In genomic region chr6:131823276-131823902, GRCh38 we compare ENCODE assay signal across 16 cellular contexts. TPM values are rescaled to one million over a fixed set of nuclear protein-coding genes. Genes with fewer than 3 reads are reported as not detected.
DNase-seq lines count a peak whose midpoint lies in the region; ATAC-seq and TF ChIP-seq lines count a peak whose summit lies in the region.
"Had no signal": no experiment of that assay in that cellular context is flagged by ENCODE, and none has a peak within 500 bp of the region (broad histone marks: within the 10 kb centered on the region; RNA-seq: fewer than 3 reads in every experiment).

No MANE protein-coding gene starts in this region.

- 100% methylated on average over 1 of the region's 3 CpGs; no CpG with 5 or more reads in 1 of the 2 experiments for WGBS in IMR-90 (ENCODE audit: extremely low coverage in 2 of 2, insufficient read length in 1 of 2), 2 experiments
- 68% methylated on average over 3 of the region's 3 CpGs for WGBS in smooth muscle cell (ENCODE audit: low lambda C conversion rate)

- H3K27ac ChIP-seq in IMR-90 (ENCODE audit: insufficient read depth, low read length) (no peak overlapping the region), smooth muscle cell (ENCODE audit: low read depth) (peak overlapping the region; percentile 36), MM.1S (ENCODE audit: low read length) (no peak overlapping the region)
- H3K27ac ChIP-seq: PC-9 had no signal

- H3K9me1 ChIP-seq in IMR-90 (ENCODE audit: insufficient read depth, low read length) = peaks cover 2% of the 10 kb centered on the region; the same call in 1 of the 2 replicates

- no peak overlapping the region for H3K56ac ChIP-seq in IMR-90 (ENCODE audit: extremely low read depth, insufficient read depth, low read length)

- TF ChIP-seq CTCF in IMR-90 (conservative IDR thresholded peaks at IDR 0.05; ENCODE audit: low read depth, low read length) (no peak), fibroblast of villous mesenchyme (IDR thresholded peaks at IDR 0.05; ENCODE audit: insufficient read depth, low read depth, low read length) (no peak), smooth muscle cell (IDR thresholded peaks at IDR 0.05; ENCODE audit: borderline replicate concordance, insufficient read depth, poor library complexity, severe bottlenecking) (no peak), MM.1S (IDR thresholded peaks at IDR 0.05; ENCODE audit: low read length) (no peak)

- H3K4me1 ChIP-seq in IMR-90 (ENCODE audit: control insufficient read depth, insufficient read depth, low read length) (peaks cover 4% of the 10 kb centered on the region), smooth muscle cell (ENCODE audit: low read depth) (peaks cover 5% of the 10 kb centered on the region), MM.1S (ENCODE audit: low read length) (no peaks in the 10 kb centered on the region)
- H3K4me1 ChIP-seq: HAP-1 had no signal

- no peaks in the 10 kb centered on the region for H3K36me3 ChIP-seq in IMR-90 (ENCODE audit: control insufficient read depth, insufficient read depth, low read length)
- no peaks in the 10 kb centered on the region for H3K36me3 ChIP-seq in smooth muscle cell (ENCODE audit: low read depth)
- H3K36me3 ChIP-seq in MM.1S (replicated peaks; ENCODE audit: insufficient read depth, low read length) = no peaks in the 10 kb centered on the region; the same call in 1 of the 2 replicates
- H3K36me3 ChIP-seq: HAP-1 had no signal

- BruUV-seq in IMR-90 (replicated peaks; lab: Mats Ljungman, UMichigan) = no TSS peak

- H3K79me2 ChIP-seq in smooth muscle cell (ENCODE audit: low read depth) = peaks cover 89% of the 10 kb centered on the region
- no peaks in the 10 kb centered on the region for H3K79me2 ChIP-seq in MM.1S (ENCODE audit: low read length)

- no peak for TF ChIP-seq POLR2A in IMR-90 (IDR thresholded peaks at IDR 0.05; ENCODE audit: low read depth, low read length)

- H2BK120ac ChIP-seq in IMR-90 (ENCODE audit: low read depth, low read length) = no peak overlapping the region

- no peak for TF ChIP-seq RAD21 in IMR-90 (IDR thresholded peaks at IDR 0.05; ENCODE audit: low read length)

- no peak overlapping the region for H2BK5ac ChIP-seq in IMR-90 (ENCODE audit: low read depth, low read length, poor library complexity, severe bottlenecking)

- no peak overlapping the region for H2BK15ac ChIP-seq in IMR-90 (ENCODE audit: low read depth, low read length)

- intact Hi-C loops in activated CD4-positive, alpha-beta T cell treated with anti-CD3 and anti-CD28 coated beads, Interleukin-2, amount 10 ng/mL, durations not matched to agents 24 days and 14 days (cut with micrococcal nuclease) = no loop called here
- intact Hi-C loops in IMR-90 (cut with micrococcal nuclease) = no loop called here

- no peaks in the 10 kb centered on the region for H3K9me3 ChIP-seq in IMR-90 (ENCODE audit: control insufficient read depth, insufficient read depth, low read length)
- no peaks in the 10 kb centered on the region for H3K9me3 ChIP-seq in smooth muscle cell (replicated peaks; ENCODE audit: low read depth)
- no peaks in the 10 kb centered on the region for H3K9me3 ChIP-seq in MM.1S (replicated peaks; ENCODE audit: insufficient read depth, low read length)
- H3K9me3 ChIP-seq: HAP-1 had no signal

- H2AFZ ChIP-seq in IMR-90 (replicated peaks; ENCODE audit: low read length, poor library complexity) (no peak overlapping the region), smooth muscle cell (ENCODE audit: low read depth) (no peak overlapping the region), MM.1S (ENCODE audit: low read length) (no peak overlapping the region)
- H2AFZ ChIP-seq: PC-9 had no signal

- POLR2A ChIA-PET in IMR-90 (lab: Charles Lee; ENCODE audit: unreplicated experiment) = no interaction called here

- no peak overlapping the region for H3K27ac Mint-ChIP-seq in activated CD4-positive, alpha-beta T cell treated with anti-CD3 and anti-CD28 coated beads, Interleukin-2, amount 10 ng/mL, durations not matched to agents 24 days and 14 days
- H3K27ac Mint-ChIP-seq: CD14-positive monocyte had no signal

- H3K4me2 ChIP-seq in IMR-90 (ENCODE audit: low read depth, low read length) (no peak overlapping the region), smooth muscle cell (no peak overlapping the region), MM.1S (ENCODE audit: low read depth, low read length) (no peak overlapping the region)
- H3K4me2 ChIP-seq: PC-9 had no signal

- peaks cover 22% of the 10 kb centered on the region for H3K27me3 Mint-ChIP-seq in activated CD4-positive, alpha-beta T cell treated with anti-CD3 and anti-CD28 coated beads, Interleukin-2, amount 10 ng/mL, durations not matched to agents 24 days and 14 days

- H3F3A ChIP-seq in smooth muscle cell (ENCODE audit: low read depth) = peaks cover 12% of the 10 kb centered on the region
- no peaks in the 10 kb centered on the region for H3F3A ChIP-seq in MM.1S (ENCODE audit: insufficient read depth, low read length)

- H3K4me3 Mint-ChIP-seq in activated CD4-positive, alpha-beta T cell treated with anti-CD3 and anti-CD28 coated beads, Interleukin-2, amount 10 ng/mL, durations not matched to agents 24 days and 14 days = no peak overlapping the region
- H3K4me3 Mint-ChIP-seq: CD14-positive monocyte had no signal

- peaks cover 7 to 12% of the 10 kb centered on the region in 2 experiments; a peak in 3 of 4 replicates for H3K79me1 ChIP-seq in IMR-90 (ENCODE audit: low read depth in 1 of 2, low read length in 2 of 2)

- H3K4me3 ChIP-seq in IMR-90 (ENCODE audit: insufficient read depth, low read depth, low read length) (no peak overlapping the region), fibroblast of villous mesenchyme (ENCODE audit: low read depth, low read length) (no peak overlapping the region), smooth muscle cell (no peak overlapping the region), MM.1S (ENCODE audit: low read length) (no peak overlapping the region)
- H3K4me3 ChIP-seq: HAP-1, PC-9 had no signal

- no peak overlapping the region for H2AK9ac ChIP-seq in IMR-90 (replicated peaks; ENCODE audit: low read depth, low read length, poor library complexity)

- H4K20me1 ChIP-seq in IMR-90 (ENCODE audit: insufficient read depth, low read length) (no peaks in the 10 kb centered on the region), smooth muscle cell (ENCODE audit: low read depth) (peaks cover 96% of the 10 kb centered on the region), MM.1S (ENCODE audit: insufficient read depth, low read length) (no peaks in the 10 kb centered on the region)

- no peak overlapping the region; a peak in 1 of 4 replicates for H4K8ac ChIP-seq in IMR-90 (ENCODE audit: low read depth in 2 of 2, low read length in 2 of 2)

- no peak overlapping the region for H2AK5ac ChIP-seq in IMR-90 (ENCODE audit: low read depth, low read length)

- dilution Hi-C loops in IMR-90 (cut with HindIII; ENCODE audit: low sequenced_read_pairs, unreplicated experiment) = no loop called here

- H3K23ac ChIP-seq in IMR-90 (ENCODE audit: low read depth, low read length) = no peak overlapping the region

- CTCF ChIA-PET in IMR-90 (lab: Yijun Ruan, JAX) = interaction anchor here (0.5 kb wide), 1 partner anchor 701 kb away, joined by 3 read pairs; no protein-coding TSS in a partner anchor

- H3K4me1 Mint-ChIP-seq in activated CD4-positive, alpha-beta T cell treated with anti-CD3 and anti-CD28 coated beads, Interleukin-2, amount 10 ng/mL, durations not matched to agents 24 days and 14 days = no peaks in the 10 kb centered on the region
- H3K4me1 Mint-ChIP-seq: CD14-positive monocyte had no signal

- no peaks in the 10 kb centered on the region for H3K36me3 Mint-ChIP-seq in activated CD4-positive, alpha-beta T cell treated with anti-CD3 and anti-CD28 coated beads, Interleukin-2, amount 10 ng/mL, durations not matched to agents 24 days and 14 days (ENCODE audit: low read depth)
- H3K36me3 Mint-ChIP-seq: CD14-positive monocyte had no signal

- no peak for ATAC-seq in IMR-90 (ENCODE audit: low read depth)
- no peak for ATAC-seq in GM18502 (IDR thresholded peaks at IDR 0.05; ENCODE audit: poor library complexity, unreplicated experiment)
- ATAC-seq: SK-N-SH treated with all-trans-retinoic acid at 6 μM for 48 hours had no signal

- H3K27me3 ChIP-seq in IMR-90 (ENCODE audit: control insufficient read depth, insufficient read depth, low read length) (no peaks in the 10 kb centered on the region), smooth muscle cell (ENCODE audit: low read depth) (no peaks in the 10 kb centered on the region), MM.1S (replicated peaks; ENCODE audit: insufficient read depth, low read length) (no peaks in the 10 kb centered on the region)

- H3K9me2 ChIP-seq in MM.1S (replicated peaks; ENCODE audit: insufficient read depth, low read length) = no peaks in the 10 kb centered on the region

- no peak overlapping the region for H2BK20ac ChIP-seq in IMR-90 (ENCODE audit: low read depth, low read length)

- in situ Hi-C loops in IMR-90 (cut with MboI; ENCODE audit: low sequenced_read_pairs) = no loop called here

- H3K9me3 Mint-ChIP-seq in activated CD4-positive, alpha-beta T cell treated with anti-CD3 and anti-CD28 coated beads, Interleukin-2, amount 10 ng/mL, durations not matched to agents 24 days and 14 days = no peaks in the 10 kb centered on the region

- H4K5ac ChIP-seq in IMR-90 (ENCODE audit: low read depth, low read length) = no peak overlapping the region

- H3K14ac ChIP-seq in IMR-90 (replicated peaks; ENCODE audit: low read depth, low read length) = no peak overlapping the region

- DNase-seq in activated CD4-positive, alpha-beta T cell treated with anti-CD3 and anti-CD28 coated beads, Interleukin-2, amount 10 ng/mL, durations not matched to agents 24 days and 14 days = peak; percentile 41
- DNase-seq in activated CD4-positive, alpha-beta T cell treated with anti-CD3 and anti-CD28 coated beads for 48 hours = no peak
- peak; percentile 23 for DNase-seq in IMR-90
- peak; percentile 28 for DNase-seq in fibroblast of villous mesenchyme (ENCODE audit: low read depth)
- DNase-seq in smooth muscle cell (lab: John Stamatoyannopoulos, UW; ENCODE audit: unreplicated experiment) = no peak
- DNase-seq in MM.1S = no peak
- DNase-seq in HUDEP-2 (lab: John Stamatoyannopoulos, UW; ENCODE audit: unreplicated experiment in 76 of 76) = no peak
- DNase-seq: DMS153, NCI-H1436 treated with DMSO at 0.1 percent for 48 hours, NCI-H2081, NCI-H524 had no signal

- no peak overlapping the region for H3K9ac ChIP-seq in IMR-90 (ENCODE audit: low read depth, low read length)
- H3K9ac ChIP-seq in smooth muscle cell (ENCODE audit: low read depth) = no peak overlapping the region
- H3K9ac ChIP-seq in MM.1S (ENCODE audit: low read length) = no peak overlapping the region

- H4K91ac ChIP-seq in IMR-90 (ENCODE audit: insufficient read depth, low read depth, low read length) = no peak overlapping the region

- H3K18ac ChIP-seq in IMR-90 (ENCODE audit: low read depth, low read length) = no peak overlapping the region

- no peak overlapping the region for H3K4ac ChIP-seq in IMR-90 (ENCODE audit: low read depth, low read length)

RNA-seq across cellular contexts. Expression of gene ENPP1, which starts 15.6 kb away (rescaled TPM):
- 0.58 and 0.66 TPM in 2 replicates for total RNA-seq in activated CD4-positive, alpha-beta T cell treated with anti-CD3 and anti-CD28 coated beads, Interleukin-2, amount 10 ng/mL, durations not matched to agents 24 days and 14 days
- total RNA-seq in IMR-90 (2012; rRNA removed) (38.9 and 39.4 TPM in 2 replicates), fibroblast of villous mesenchyme (6.0 and 8.4 TPM in 2 replicates), smooth muscle cell (433 and 501 TPM in 2 replicates)
- polyA plus RNA-seq in IMR-90 (2012; rRNA removed) (10.5 and 10.9 TPM in 2 replicates), smooth muscle cell (193 and 329 TPM in 2 replicates)
- 1.9 and 7.1 TPM in 2 replicates for polyA plus RNA-seq in IMR-90 (2012; cell fraction: cytosol; rRNA removed)
- polyA plus RNA-seq in IMR-90 (2012; cell fraction: nucleus; rRNA removed; ENCODE audit: low replicate concordance) = 1.6 and 10.0 TPM in 2 replicates
- polyA plus RNA-seq: CD14-positive monocyte had no signal

Comparison
In these comparisons a context has a peak if more than half of its experiments do, and no peak if none do; other contexts are left out.
1. DNase-seq: peak in activated CD4-positive, alpha-beta T cell treated with anti-CD3 and anti-CD28 coated beads, Interleukin-2, amount 10 ng/mL, durations not matched to agents 24 days and 14 days (single experiment), IMR-90 (single experiment) and fibroblast of villous mesenchyme (single experiment); none in activated CD4-positive, alpha-beta T cell treated with anti-CD3 and anti-CD28 coated beads for 48 hours (single experiment), smooth muscle cell (single experiment), MM.1S (single experiment) and HUDEP-2 (0 of 76).
2. RNA of gene ENPP1, which starts 15.6 kb away (total RNA-seq): 433 to 501 TPM in smooth muscle cell; 38.9 to 39.4 TPM in IMR-90, 6.0 to 8.4 TPM in fibroblast of villous mesenchyme and 0.58 to 0.66 TPM in activated CD4-positive, alpha-beta T cell treated with anti-CD3 and anti-CD28 coated beads, Interleukin-2, amount 10 ng/mL, durations not matched to agents 24 days and 14 days; every median in the first group is over 10 times any median in the second.